Comparison of ENCODE assay signal across 13 cellular contexts in the genomic region with DNA sequence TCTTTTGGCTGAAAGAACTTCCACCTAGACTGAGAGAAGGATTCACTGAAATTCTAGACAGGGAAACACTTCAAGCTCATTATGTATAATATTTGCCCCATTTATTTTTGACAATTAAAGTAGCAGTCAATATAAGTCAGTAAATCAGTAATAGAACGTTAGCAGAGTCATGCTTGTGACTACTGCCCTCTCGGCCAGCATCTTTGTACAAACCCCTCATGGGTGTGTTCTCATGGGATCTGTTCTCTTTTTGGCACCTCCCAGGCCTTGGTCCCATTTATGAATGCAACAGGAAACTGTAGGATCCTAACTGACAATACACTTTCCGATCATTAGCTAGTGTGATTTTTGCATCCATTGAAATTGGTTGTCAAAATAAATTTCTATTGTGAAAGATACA. TPM values are rescaled to one million over a fixed set of nuclear protein-coding genes. Genes with fewer than 3 reads are reported as not detected.
DNase-seq lines count a peak whose midpoint lies in the region; ATAC-seq and TF ChIP-seq lines count a peak whose summit lies in the region.
"Had no signal": no experiment of that assay in that cellular context is flagged by ENCODE, and none has a peak within 500 bp of the region (broad histone marks: within the 10 kb centered on the region; RNA-seq: fewer than 3 reads in every experiment).

No MANE protein-coding gene starts in this region.

- H4K20me1 ChIP-seq in BLaER1 treated with 17β-estradiol and CSF1 and Interleukin-3, amounts not matched to agents 10 nM and 100 nM = peaks cover 0 to 26% (median 12%) of the 10 kb centered on the region in 11 experiments; a peak in 14 of 22 replicates

- in situ Hi-C loops in transverse colon (cut with MboI; ENCODE audit: low pct_ligation_motif_present in 1 of 4, low pct_unique_long_range_greater_than_20kb in 1 of 4, low sequenced_read_pairs in 3 of 4) = loop anchor here (25.0 kb wide), 2 partner anchors 224 to 624 kb away; no protein-coding TSS in a partner anchor

- peak overlapping the region; percentile 22 to 95 (median 88); a peak in 19 of 22 replicates for H3K9ac ChIP-seq in BLaER1 treated with 17β-estradiol and CSF1 and Interleukin-3, amounts not matched to agents 10 nM and 100 nM

- no peak for TF ChIP-seq POLR2A in transverse colon (IDR thresholded peaks at IDR 0.05)

- no peak for TF ChIP-seq EP300 in transverse colon (IDR thresholded peaks at IDR 0.05; ENCODE audit: low read depth)

- H3K36me3 Mint-ChIP-seq in activated CD8-positive, alpha-beta T cell treated with anti-CD3 and anti-CD28 coated beads, Interleukin-2, amount 10 ng/mL, durations not matched to agents 7 days and 5 days (ENCODE audit: low read depth) = peaks cover 48% of the 10 kb centered on the region
- H3K36me3 Mint-ChIP-seq in naive B cell = peaks cover 17 to 20% of the 10 kb centered on the region in 2 donors
- no peaks in the 10 kb centered on the region for H3K36me3 Mint-ChIP-seq in glutamatergic neuron (ENCODE audit: unreplicated experiment)

- intact Hi-C loops in transverse colon (cut with DNase I; ENCODE audit: low total_unique reads) = no loop called here

- H3K36me3 ChIP-seq in BLaER1 treated with 17β-estradiol and CSF1 and Interleukin-3, amounts not matched to agents 10 nM and 100 nM = peaks cover 33 to 53% (median 43%) of the 10 kb centered on the region in 11 experiments; a peak in 21 of 22 replicates
- H3K36me3 ChIP-seq in transverse colon = peaks cover 0 to 6% (median 0%) of the 10 kb centered on the region in 4 donors
- H3K36me3 ChIP-seq: pancreas had no signal

- WGBS in transverse colon (ENCODE audit: low coverage in 1 of 2), 2 donors = 53 to 80% methylated on average over 1 to 3 of the region's 3 CpGs

- peaks cover 56 to 84% (median 77%) of the 10 kb centered on the region in 11 experiments for H3K27me3 ChIP-seq in BLaER1 treated with 17β-estradiol and CSF1 and Interleukin-3, amounts not matched to agents 10 nM and 100 nM
- no peaks in the 10 kb centered on the region for H3K27me3 ChIP-seq in transverse colon
- H3K27me3 ChIP-seq: brain microvascular endothelial cell, pancreas had no signal

- no peak for DNase-seq in activated CD8-positive, alpha-beta T cell treated with anti-CD3 and anti-CD28 coated beads, Interleukin-2, amount 10 ng/mL, durations not matched to agents 7 days and 5 days
- DNase-seq in naive B cell (no peak), transverse colon (no peak), glutamatergic neuron (no peak), NCI-H2227 (lab: John Stamatoyannopoulos, UW; ENCODE audit: unreplicated experiment) (no peak)
- DNase-seq: brain microvascular endothelial cell, Caco-2, left ventricle myocardium superior, NCI-H226, pancreas had no signal

- peaks cover 9 to 66% (median 21%) of the 10 kb centered on the region in 10 experiments; a peak in 19 of 20 replicates for H3K4me1 ChIP-seq in BLaER1 treated with 17β-estradiol and CSF1 and Interleukin-3, amounts not matched to agents 10 nM and 100 nM
- peaks cover 0 to 7% (median 0%) of the 10 kb centered on the region in 4 donors for H3K4me1 ChIP-seq in transverse colon
- H3K4me1 ChIP-seq: pancreas had no signal

- no peak for ATAC-seq in activated CD8-positive, alpha-beta T cell treated with anti-CD3 and anti-CD28 coated beads, Interleukin-2, amount 10 ng/mL, durations not matched to agents 7 days and 5 days
- no peak for ATAC-seq in naive B cell (ENCODE audit: low read depth in 2 of 2)
- ATAC-seq in HG03025 (IDR thresholded peaks at IDR 0.05; ENCODE audit: low FRiP score, unreplicated experiment) = no peak
- ATAC-seq: left ventricle myocardium superior, pancreas had no signal

- peaks cover 0 to 31% (median 6%) of the 10 kb centered on the region in 11 experiments; a peak in 12 of 22 replicates for H3K9me3 ChIP-seq in BLaER1 treated with 17β-estradiol and CSF1 and Interleukin-3, amounts not matched to agents 10 nM and 100 nM (replicated peaks in 1 of 11)
- H3K9me3 ChIP-seq in transverse colon = no peaks in the 10 kb centered on the region
- H3K9me3 ChIP-seq: Caco-2, pancreas had no signal

- H3K4me3 ChIP-seq in BLaER1 treated with 17β-estradiol and CSF1 and Interleukin-3, amounts not matched to agents 10 nM and 100 nM = peak overlapping the region in 9 of 10 experiments; percentile 61 to 86 (median 79); a peak in 17 of 20 replicates
- H3K4me3 ChIP-seq in GM08714 (ENCODE audit: low read length) (peak overlapping the region; percentile 82), transverse colon (no peak overlapping the region)

- TF ChIP-seq CTCF in transverse colon (IDR thresholded peaks at IDR 0.05) = no peak
- no peak for TF ChIP-seq CTCF in glutamatergic neuron (IDR thresholded peaks at IDR 0.05; ENCODE audit: partially characterized antibody, unreplicated experiment)

- H3K4me3 Mint-ChIP-seq in activated CD8-positive, alpha-beta T cell treated with anti-CD3 and anti-CD28 coated beads, Interleukin-2, amount 10 ng/mL, durations not matched to agents 7 days and 5 days = peak overlapping the region; percentile 85
- H3K4me3 Mint-ChIP-seq in naive B cell = peak overlapping the region; percentile 51 to 97 (median 80)
- H3K4me3 Mint-ChIP-seq in glutamatergic neuron (ENCODE audit: unreplicated experiment) = no peak overlapping the region

- peak overlapping the region; percentile 52 to 91 (median 78) for H3K4me2 ChIP-seq in BLaER1 treated with 17β-estradiol and CSF1 and Interleukin-3, amounts not matched to agents 10 nM and 100 nM

- H3K27ac ChIP-seq in BLaER1 treated with 17β-estradiol and CSF1 and Interleukin-3, amounts not matched to agents 10 nM and 100 nM = peak overlapping the region in 9 of 11 experiments; percentile 82 to 95 (median 85); a peak in 14 of 22 replicates
- H3K27ac ChIP-seq in transverse colon = peak overlapping the region in 2 of 4 donors; percentile 92 to 97
- H3K27ac ChIP-seq: brain microvascular endothelial cell had no signal

- peaks cover 45% of the 10 kb centered on the region for H3K4me1 Mint-ChIP-seq in activated CD8-positive, alpha-beta T cell treated with anti-CD3 and anti-CD28 coated beads, Interleukin-2, amount 10 ng/mL, durations not matched to agents 7 days and 5 days (ENCODE audit: low read depth)
- peaks cover 25 to 35% (median 29%) of the 10 kb centered on the region in 3 donors for H3K4me1 Mint-ChIP-seq in naive B cell
- no peaks in the 10 kb centered on the region for H3K4me1 Mint-ChIP-seq in glutamatergic neuron (ENCODE audit: low read depth, unreplicated experiment)

- no peaks in the 10 kb centered on the region for H3K9me3 Mint-ChIP-seq in activated CD8-positive, alpha-beta T cell treated with anti-CD3 and anti-CD28 coated beads, Interleukin-2, amount 10 ng/mL, durations not matched to agents 7 days and 5 days (ENCODE audit: insufficient read depth)
- H3K9me3 Mint-ChIP-seq in naive B cell = peaks cover 0 to under 1% (median 0%) of the 10 kb centered on the region in 7 donors
- peaks cover 2% of the 10 kb centered on the region for H3K9me3 Mint-ChIP-seq in glutamatergic neuron (ENCODE audit: unreplicated experiment)

- H3K27ac Mint-ChIP-seq in activated CD8-positive, alpha-beta T cell treated with anti-CD3 and anti-CD28 coated beads, Interleukin-2, amount 10 ng/mL, durations not matched to agents 7 days and 5 days = peak overlapping the region; percentile 92
- H3K27ac Mint-ChIP-seq in naive B cell = peak overlapping the region in 5 of 6 donors; percentile 35 to 96 (median 79)
- H3K27ac Mint-ChIP-seq in glutamatergic neuron (ENCODE audit: unreplicated experiment) = no peak overlapping the region

- H3K27me3 Mint-ChIP-seq in activated CD8-positive, alpha-beta T cell treated with anti-CD3 and anti-CD28 coated beads, Interleukin-2, amount 10 ng/mL, durations not matched to agents 7 days and 5 days (ENCODE audit: low read depth) = peaks cover 2% of the 10 kb centered on the region
- H3K27me3 Mint-ChIP-seq in naive B cell (no peaks in the 10 kb centered on the region), glutamatergic neuron (ENCODE audit: unreplicated experiment) (peaks cover 6% of the 10 kb centered on the region)

- CTCF ChIA-PET in activated CD8-positive, alpha-beta T cell treated with anti-CD3 and anti-CD28 coated beads, Interleukin-2, amount 10 ng/mL, durations not matched to agents 7 days and 5 days (lab: Charles Lee) = interaction anchor here (4.7 kb wide), 1 partner anchor 8 kb away, joined by 47 read pairs; no protein-coding TSS in a partner anchor

- POLR2A ChIA-PET in activated CD8-positive, alpha-beta T cell treated with anti-CD3 and anti-CD28 coated beads, Interleukin-2, amount 10 ng/mL, durations not matched to agents 7 days and 5 days (lab: Charles Lee) = no interaction called here

RNA-seq across cellular contexts. Expression of gene MSL3, which starts 2.9 kb away (rescaled TPM):
- total RNA-seq in activated CD8-positive, alpha-beta T cell treated with anti-CD3 and anti-CD28 coated beads, Interleukin-2, amount 10 ng/mL, durations not matched to agents 7 days and 5 days = 10 to 100 TPM; 49.7 to 50.1 TPM
- polyA plus RNA-seq in naive B cell (ENCODE audit: low read depth in 6 of 6) = 10 to 100 TPM; 42.5 to 92.1 (median 79.3) TPM
- 10 to 100 TPM; 11.9 to 37.8 (median 25.9) TPM for total RNA-seq in transverse colon
- 25.5 TPM for total RNA-seq in glutamatergic neuron (ENCODE audit: unreplicated experiment)

Comparison
In these comparisons a context has a peak if more than half of its experiments do, and no peak if none do; other contexts are left out.
1. H3K4me3 ChIP-seq: peak in BLaER1 treated with 17β-estradiol and CSF1 and Interleukin-3, amounts not matched to agents 10 nM and 100 nM (9 of 10) and GM08714 (single experiment); none in transverse colon (0 of 4).